2 cellular contexts compared by ENCODE assay signal in genomic region chr4:171648926-171649325, GRCh38.
TF ChIP-seq lines count a peak whose summit lies in the region.

No MANE protein-coding gene starts in this region.

TF ChIP-seq in HCT116, 20 proteins besides CTCF, POLR2A, EP300 and RAD21 (continued from another document):
- no peak for TF ChIP-seq MAX (IDR thresholded peaks at IDR 0.05)
- no peak for TF ChIP-seq POLR2AphosphoS5 (IDR thresholded peaks at IDR 0.05; ENCODE audit: low read depth, low read length)
- TF ChIP-seq CBX3 (IDR thresholded peaks at IDR 0.05; ENCODE audit: low read depth), result no peak
- TF ChIP-seq ATF3 (IDR thresholded peaks at IDR 0.05), result no peak
- no peak for TF ChIP-seq ZNF274 (IDR thresholded peaks at IDR 0.05; ENCODE audit: low read depth, low read length)
- no peak for TF ChIP-seq SIN3A (IDR thresholded peaks at IDR 0.05; ENCODE audit: low read depth)
- no peak for TF ChIP-seq ZFX (IDR thresholded peaks at IDR 0.05)
- TF ChIP-seq ELF1 (IDR thresholded peaks at IDR 0.05; ENCODE audit: borderline replicate concordance, low read depth), result no peak
- TF ChIP-seq FOSL1 (IDR thresholded peaks at IDR 0.05; ENCODE audit: low read depth), result no peak
- TF ChIP-seq EGR1 (IDR thresholded peaks at IDR 0.05; ENCODE audit: low read depth), result no peak
- TF ChIP-seq CEBPB (IDR thresholded peaks at IDR 0.05; ENCODE audit: low read depth), result no peak
- no peak for TF ChIP-seq JUND (IDR thresholded peaks at IDR 0.05)
- no peak for TF ChIP-seq EZH2phosphoT487 (IDR thresholded peaks at IDR 0.05; ENCODE audit: borderline replicate concordance)
- TF ChIP-seq YY1 (IDR thresholded peaks at IDR 0.05; ENCODE audit: extremely low read depth, insufficient replicate concordance, low read depth, low read length), result no peak

TF ChIP-seq in WTC11, 78 proteins besides CTCF, POLR2A, EP300 and RAD21 (continued from another document):
- TF ChIP-seq PRDM15 (CRISPR knock-in tag; IDR thresholded peaks at IDR 0.05), result no peak
- no peak for TF ChIP-seq ZNF121 (CRISPR knock-in tag; IDR thresholded peaks at IDR 0.05)
- no peak for TF ChIP-seq E2F4 (CRISPR knock-in tag; IDR thresholded peaks at IDR 0.05; ENCODE audit: borderline replicate concordance, low read depth)
- no peak for TF ChIP-seq STAT6 (CRISPR knock-in tag; conservative IDR thresholded peaks at IDR 0.05; ENCODE audit: low read depth)
- no peak for TF ChIP-seq USF2 (CRISPR knock-in tag; IDR thresholded peaks at IDR 0.05)
- no peak for TF ChIP-seq FOXP1 (CRISPR knock-in tag; IDR thresholded peaks at IDR 0.05; ENCODE audit: borderline replicate concordance)
